In genomic region chr6:20061952-20062351, GRCh38 we compare ENCODE assay signal across 17 cellular contexts.
DNase-seq lines count a peak whose midpoint lies in the region; ATAC-seq and TF ChIP-seq lines count a peak whose summit lies in the region.
"Had no signal": no experiment of that assay in that cellular context is flagged by ENCODE, and none has a peak within 500 bp of the region (broad histone marks: within the 10 kb centered on the region; RNA-seq: fewer than 3 reads in every experiment).

No MANE protein-coding gene starts in this region.

- no peak overlapping the region for H3K27ac ChIP-seq in effector memory CD4-positive, alpha-beta T cell (ENCODE audit: insufficient read depth, low read length, poor library complexity, severe bottlenecking)
- H3K27ac ChIP-seq in right lobe of liver (no peak overlapping the region), coronary artery (no peak overlapping the region)
- H3K27ac ChIP-seq in CD4-positive, alpha-beta memory T cell (ENCODE audit: low read depth, low read length) = no peak overlapping the region
- H3K27ac ChIP-seq: KMS-11, left ventricle myocardium inferior, parathyroid adenoma had no signal

- peaks cover 0 to 5% (median 0%) of the 10 kb centered on the region in 8 donors for H3K9me3 Mint-ChIP-seq in CD4-positive, alpha-beta memory T cell
- H3K9me3 Mint-ChIP-seq: activated CD4-positive, alpha-beta memory T cell treated with anti-CD3 and anti-CD28 coated beads, Interleukin-2, amount 10 ng/mL, durations not matched to agents 7 days and 5 days had no signal

- no peaks in the 10 kb centered on the region for H3K36me3 Mint-ChIP-seq in CD4-positive, alpha-beta memory T cell

- peaks cover 0 to 8% (median 2%) of the 10 kb centered on the region in 4 donors for H3K4me1 Mint-ChIP-seq in CD4-positive, alpha-beta memory T cell

- H3K36me3 ChIP-seq in effector memory CD4-positive, alpha-beta T cell (ENCODE audit: control insufficient read depth, insufficient read depth, low read length) = no peaks in the 10 kb centered on the region
- no peaks in the 10 kb centered on the region for H3K36me3 ChIP-seq in right lobe of liver
- no peaks in the 10 kb centered on the region for H3K36me3 ChIP-seq in CD4-positive, alpha-beta memory T cell (ENCODE audit: insufficient read depth, low read length)
- H3K36me3 ChIP-seq: left ventricle myocardium inferior had no signal

- no peak overlapping the region for H3K4me3 Mint-ChIP-seq in CD4-positive, alpha-beta memory T cell
- H3K4me3 Mint-ChIP-seq: activated CD4-positive, alpha-beta memory T cell treated with anti-CD3 and anti-CD28 coated beads, Interleukin-2, amount 10 ng/mL, durations not matched to agents 7 days and 5 days had no signal

- no peaks in the 10 kb centered on the region for H3K4me1 ChIP-seq in effector memory CD4-positive, alpha-beta T cell (ENCODE audit: control insufficient read depth, insufficient read depth, low read length, poor library complexity, severe bottlenecking)
- H3K4me1 ChIP-seq in right lobe of liver = no peaks in the 10 kb centered on the region
- peaks cover 5% of the 10 kb centered on the region for H3K4me1 ChIP-seq in CD4-positive, alpha-beta memory T cell (ENCODE audit: insufficient read depth, low read length)
- H3K4me1 ChIP-seq: left ventricle myocardium inferior, parathyroid adenoma had no signal

- CTCF ChIA-PET in CD4-positive, alpha-beta memory T cell (lab: Charles Lee; ENCODE audit: partially characterized antibody) = no interaction called here

- no peak overlapping the region for H3K27ac Mint-ChIP-seq in CD4-positive, alpha-beta memory T cell
- H3K27ac Mint-ChIP-seq: activated CD4-positive, alpha-beta memory T cell treated with anti-CD3 and anti-CD28 coated beads, Interleukin-2, amount 10 ng/mL, durations not matched to agents 7 days and 5 days had no signal

- DNase-seq in effector memory CD4-positive, alpha-beta T cell = no peak
- no peak for DNase-seq in right lobe of liver
- DNase-seq in CD4-positive, alpha-beta memory T cell = no peak
- no peak for DNase-seq in coronary artery (ENCODE audit: low spot score)
- DNase-seq: activated CD4-positive, alpha-beta memory T cell treated with anti-CD3 and anti-CD28 coated beads, Interleukin-2, amount 10 ng/mL, durations not matched to agents 7 days and 5 days; activated effector memory CD4-positive, alpha-beta T cell treated with anti-CD3 and anti-CD28 coated beads, Interleukin-2, amount 50 U/mL, for 16 hours; left ventricle myocardium inferior; NCI-H510A treated with DMSO at 0.1 percent for 48 hours; PC-3; small intestine had no signal

- ATAC-seq in GM18498 (IDR thresholded peaks at IDR 0.05; ENCODE audit: unreplicated experiment) (peak; percentile 70), GM19452 (IDR thresholded peaks at IDR 0.05; ENCODE audit: unreplicated experiment) (peak; percentile 69), HG02642 (IDR thresholded peaks at IDR 0.05; ENCODE audit: poor library complexity, unreplicated experiment) (peak; percentile 73), HG03520 (IDR thresholded peaks at IDR 0.05; ENCODE audit: unreplicated experiment) (peak; percentile 70), right lobe of liver (no peak)
- ATAC-seq: PC-3, SK-N-SH treated with all-trans-retinoic acid at 6 μM for 48 hours had no signal

- H3K27me3 Mint-ChIP-seq in CD4-positive, alpha-beta memory T cell = peaks cover 0 to 2% of the 10 kb centered on the region in 2 donors
- H3K27me3 Mint-ChIP-seq: activated CD4-positive, alpha-beta memory T cell treated with anti-CD3 and anti-CD28 coated beads, Interleukin-2, amount 10 ng/mL, durations not matched to agents 7 days and 5 days had no signal

- no peak for TF ChIP-seq POLR2A in right lobe of liver (IDR thresholded peaks at IDR 0.05)

- H3K9me3 ChIP-seq in effector memory CD4-positive, alpha-beta T cell (ENCODE audit: control insufficient read depth, low read length) = no peaks in the 10 kb centered on the region
- H3K9me3 ChIP-seq in right lobe of liver = no peaks in the 10 kb centered on the region
- no peaks in the 10 kb centered on the region for H3K9me3 ChIP-seq in CD4-positive, alpha-beta memory T cell (ENCODE audit: control insufficient read depth in 1 of 2, low read length in 2 of 2)

- WGBS in right lobe of liver (ENCODE audit: insufficient coverage, low coverage, low lambda C conversion rate, missing lambda C conversion rate) = 69% methylated on average over 5 of the region's 5 CpGs

- POLR2A ChIA-PET in CD4-positive, alpha-beta memory T cell (lab: Charles Lee; ENCODE audit: partially characterized antibody) = no interaction called here

- TF ChIP-seq CTCF in right lobe of liver (IDR thresholded peaks at IDR 0.05) = no peak
- TF ChIP-seq CTCF in coronary artery (IDR thresholded peaks at IDR 0.05) = no peak

- no peak overlapping the region for H3K4me3 ChIP-seq in effector memory CD4-positive, alpha-beta T cell (ENCODE audit: insufficient read depth, low read depth, low read length, poor library complexity, severe bottlenecking)
- H3K4me3 ChIP-seq in right lobe of liver (no peak overlapping the region), coronary artery (no peak overlapping the region)
- no peak overlapping the region for H3K4me3 ChIP-seq in CD4-positive, alpha-beta memory T cell (ENCODE audit: low read length in 2 of 2)
- H3K4me3 ChIP-seq: left ventricle myocardium inferior had no signal

- H3K27me3 ChIP-seq in effector memory CD4-positive, alpha-beta T cell (replicated peaks; ENCODE audit: control insufficient read depth, insufficient read depth, low read length, poor library complexity, severe bottlenecking) = no peaks in the 10 kb centered on the region
- no peaks in the 10 kb centered on the region for H3K27me3 ChIP-seq in right lobe of liver
- H3K27me3 ChIP-seq in CD4-positive, alpha-beta memory T cell (ENCODE audit: insufficient read depth, low read length) = no peaks in the 10 kb centered on the region

- intact Hi-C loops in right lobe of liver (cut with DNase I) = no loop called here
- intact Hi-C loops in CD4-positive, alpha-beta memory T cell (cut with micrococcal nuclease) = no loop called here

Comparison
In these comparisons a context has a peak if more than half of its experiments do, and no peak if none do; other contexts are left out.
1. ATAC-seq: peak in GM18498 (single experiment), GM19452 (single experiment), HG02642 (single experiment) and HG03520 (single experiment); none in right lobe of liver (0 of 4).